25 cellular contexts compared by ENCODE assay signal in the genomic region with DNA sequence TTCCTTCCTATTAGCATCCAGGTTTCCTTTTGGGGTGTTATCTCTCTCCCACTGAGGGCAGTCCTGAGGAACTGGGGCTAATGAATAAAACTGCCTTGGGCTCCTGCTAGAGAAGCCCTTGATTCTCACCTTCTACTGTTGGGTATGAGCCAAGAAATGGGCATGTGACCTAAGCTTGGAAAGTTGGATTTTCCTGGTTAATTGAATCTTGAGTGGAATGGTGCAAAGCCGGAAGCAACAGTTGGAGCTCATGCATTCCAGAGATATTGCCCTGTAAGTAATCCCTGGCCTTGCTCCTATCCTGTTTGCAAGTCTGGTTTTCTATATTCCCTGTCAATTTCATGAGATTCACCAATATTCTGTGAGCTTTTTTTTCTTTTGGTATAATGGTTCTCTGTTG.
DNase-seq lines count a peak whose midpoint lies in the region; ATAC-seq and TF ChIP-seq lines count a peak whose summit lies in the region.
"Had no signal": no experiment of that assay in that cellular context is flagged by ENCODE, and none has a peak within 500 bp of the region (broad histone marks: within the 10 kb centered on the region; RNA-seq: fewer than 3 reads in every experiment).

No MANE protein-coding gene starts in this region.

- H4K5ac ChIP-seq in H9 (ENCODE audit: insufficient read length, low read depth, low read length), result no peak overlapping the region

- no peaks in the 10 kb centered on the region for H3K36me3 Mint-ChIP-seq in endothelial cell (ENCODE audit: low read depth, unreplicated experiment)
- H3K36me3 Mint-ChIP-seq in H9 (ENCODE audit: insufficient read depth in 1 of 3, low read depth in 3 of 3), result no peaks in the 10 kb centered on the region
- H3K36me3 Mint-ChIP-seq: CD4-positive, alpha-beta memory T cell had no signal

- H3K56ac ChIP-seq in H9 (ENCODE audit: insufficient read length, low read depth, low read length), result no peak overlapping the region

- no peak overlapping the region for H3K4me3 ChIP-seq in osteoblast (ENCODE audit: insufficient read depth, low read length)
- H3K4me3 ChIP-seq: SK-N-MC had no signal

- H3K79me2 ChIP-seq in osteoblast (ENCODE audit: insufficient read depth, low read length) (no peaks in the 10 kb centered on the region), H9 (ENCODE audit: insufficient read depth, low read length) (no peaks in the 10 kb centered on the region)

- no peak overlapping the region for H3K27ac ChIP-seq in osteoblast (ENCODE audit: low read depth, low read length)
- H3K27ac ChIP-seq in H9 (ENCODE audit: insufficient read length, low read depth, low read length), result no peak overlapping the region
- H3K27ac ChIP-seq: SK-N-MC had no signal

- DNase-seq in HCEC 1CT, result peak; percentile 42
- DNase-seq in M059J (ENCODE audit: low read depth), result peak; percentile 62
- DNase-seq in endothelial cell (ENCODE audit: low spot score), result no peak
- DNase-seq in osteoblast (ENCODE audit: insufficient read length, low spot score, missing footprints), result peak; percentile 17
- no peak for DNase-seq in H9
- no peak for DNase-seq in SHP77 (lab: John Stamatoyannopoulos, UW)
- DNase-seq: C1 segment of cervical spinal cord; Caco-2; CD4-positive, alpha-beta memory T cell; DMS79 treated with DMSO at 0.1 percent for 48 hours; GF-D8; H7; NCI-H1092 treated with DMSO at 0.1 percent for 48 hours; NCI-H1436; NCI-H187; NCI-H2081 treated with DMSO at 0.1 percent for 48 hours; NCI-H2171; NCI-H226; NCI-H510A treated with DMSO at 0.1 percent for 48 hours; NCI-H774; SIG-M5; SW 1271 had no signal

- H3K23ac ChIP-seq in H9 (ENCODE audit: insufficient read length, low read depth, low read length), result no peak overlapping the region

- H3K36me3 ChIP-seq in osteoblast (ENCODE audit: insufficient read depth, low read length), result no peaks in the 10 kb centered on the region

- no peak overlapping the region for H2AFZ ChIP-seq in osteoblast (ENCODE audit: low read length)
- H2AFZ ChIP-seq in H9 (ENCODE audit: low read length), result no peak overlapping the region

- H3K4me3 Mint-ChIP-seq in endothelial cell (ENCODE audit: unreplicated experiment) (no peak overlapping the region), H9 (no peak overlapping the region)
- H3K4me3 Mint-ChIP-seq: CD4-positive, alpha-beta memory T cell; T-helper 1 cell treated with Interleukin-12 subunit alpha and Interleukin-12 subunit beta and Interleukin-4 antibody, amounts not matched to agents 30 μg/mL and 1 μg/mL, for 36 hours had no signal

- WGBS in H9 (ENCODE audit: extremely low coverage, insufficient read length, low lambda C conversion rate), result no CpG with 5 or more reads among the region's 1 CpG

- H3K4me1 Mint-ChIP-seq in endothelial cell (ENCODE audit: unreplicated experiment) (peaks cover 29% of the 10 kb centered on the region), H9 (peaks cover 5 to 7% of the 10 kb centered on the region in 2 experiments)

- H2BK5ac ChIP-seq in H9 (ENCODE audit: insufficient read length, low read length), result no peak overlapping the region

- H3K23me2 ChIP-seq in H9 (ENCODE audit: insufficient read length, low read depth, low read length, poor library complexity, severe bottlenecking), result no peaks in the 10 kb centered on the region

- H2BK15ac ChIP-seq in H9 (ENCODE audit: low read depth, low read length), result no peak overlapping the region

- H3K79me1 ChIP-seq in H9 (ENCODE audit: insufficient read depth, low read depth, low read length, poor library complexity, severe bottlenecking), result no peaks in the 10 kb centered on the region

- no peak overlapping the region for H2BK12ac ChIP-seq in H9 (ENCODE audit: insufficient read length, low read depth, low read length)

- H4K20me1 ChIP-seq in osteoblast (ENCODE audit: insufficient read depth, low read length) (no peaks in the 10 kb centered on the region), H9 (ENCODE audit: control insufficient read depth, insufficient read depth, insufficient read length) (no peaks in the 10 kb centered on the region)

- no peak overlapping the region for H3K14ac ChIP-seq in H9 (ENCODE audit: insufficient read depth, low read length)

- H3K9me3 ChIP-seq in osteoblast (ENCODE audit: low read depth, low read length) (no peaks in the 10 kb centered on the region), H9 (ENCODE audit: control insufficient read depth, low read depth, low read length) (no peaks in the 10 kb centered on the region)
- H3K9me3 ChIP-seq: Caco-2 had no signal

- H4K8ac ChIP-seq in H9 (replicated peaks; ENCODE audit: insufficient read length, low read depth, low read length), result no peak overlapping the region

- H3K27me3 ChIP-seq in osteoblast (ENCODE audit: insufficient read depth, low read length), result no peaks in the 10 kb centered on the region
- no peaks in the 10 kb centered on the region for H3K27me3 ChIP-seq in H9 (ENCODE audit: insufficient read depth, low read length)

- H3K27me3 Mint-ChIP-seq in endothelial cell (ENCODE audit: unreplicated experiment) (no peaks in the 10 kb centered on the region), H9 (ENCODE audit: low read depth) (no peaks in the 10 kb centered on the region)

- H3K9me3 Mint-ChIP-seq in endothelial cell (ENCODE audit: unreplicated experiment) (no peaks in the 10 kb centered on the region), H9 (no peaks in the 10 kb centered on the region)
- H3K9me3 Mint-ChIP-seq: T-helper 1 cell treated with Interleukin-12 subunit alpha and Interleukin-12 subunit beta and Interleukin-4 antibody, amounts not matched to agents 30 μg/mL and 1 μg/mL, for 36 hours had no signal

- no peak overlapping the region for H3T11ph ChIP-seq in H9 (ENCODE audit: low read length)

- no peak overlapping the region for H3K9ac ChIP-seq in H9 (ENCODE audit: extremely low read depth, insufficient read length, low read length)

- no peak overlapping the region for H4K91ac ChIP-seq in H9 (ENCODE audit: insufficient read length, low read depth, low read length)

- H2BK20ac ChIP-seq in H9 (ENCODE audit: low read depth, low read length, poor library complexity, severe bottlenecking), result no peak overlapping the region

- H3K4me1 ChIP-seq in osteoblast (ENCODE audit: insufficient read depth, low read length) (peaks cover 32% of the 10 kb centered on the region), H9 (ENCODE audit: insufficient read depth, low read length) (no peaks in the 10 kb centered on the region)

- H3K4me2 ChIP-seq in osteoblast (ENCODE audit: insufficient read depth, low read length) (no peak overlapping the region), H9 (ENCODE audit: insufficient read depth, insufficient read length, low read length) (no peak overlapping the region)

- TF ChIP-seq CTCF in endothelial cell (IDR thresholded peaks at IDR 0.05; ENCODE audit: unreplicated experiment) (no peak), osteoblast (IDR thresholded peaks at IDR 0.05; ENCODE audit: extremely low read depth, low read depth, low read length) (no peak), H9 (conservative IDR thresholded peaks at IDR 0.05) (no peak)

- H3K4ac ChIP-seq in H9 (ENCODE audit: low read depth, low read length), result no peak overlapping the region

- H2BK120ac ChIP-seq in H9 (ENCODE audit: low read depth, low read length, poor library complexity, severe bottlenecking), result no peak overlapping the region

- peak overlapping the region; percentile 24 for H3K27ac Mint-ChIP-seq in endothelial cell (ENCODE audit: unreplicated experiment)
- no peak overlapping the region for H3K27ac Mint-ChIP-seq in H9
- H3K27ac Mint-ChIP-seq: CD4-positive, alpha-beta memory T cell; T-helper 1 cell treated with Interleukin-12 subunit alpha and Interleukin-12 subunit beta and Interleukin-4 antibody, amounts not matched to agents 30 μg/mL and 1 μg/mL, for 36 hours had no signal

- no peak for ATAC-seq in HG03135 (IDR thresholded peaks at IDR 0.05; ENCODE audit: unreplicated experiment)

- no peak overlapping the region for H3K18ac ChIP-seq in H9 (ENCODE audit: insufficient read length, low read depth, low read length)

- H2AK5ac ChIP-seq in H9 (ENCODE audit: insufficient read length, low read length), result no peak overlapping the region

Comparison
In these comparisons a context has a peak if more than half of its experiments do, and no peak if none do; other contexts are left out.
1. DNase-seq: peak in HCEC 1CT (single experiment), M059J (single experiment) and osteoblast (single experiment); none in endothelial cell (single experiment), H9 (single experiment) and SHP77 (0 of 2).